Comparison of ENCODE assay signal across 1 cellular context in the genomic region with DNA sequence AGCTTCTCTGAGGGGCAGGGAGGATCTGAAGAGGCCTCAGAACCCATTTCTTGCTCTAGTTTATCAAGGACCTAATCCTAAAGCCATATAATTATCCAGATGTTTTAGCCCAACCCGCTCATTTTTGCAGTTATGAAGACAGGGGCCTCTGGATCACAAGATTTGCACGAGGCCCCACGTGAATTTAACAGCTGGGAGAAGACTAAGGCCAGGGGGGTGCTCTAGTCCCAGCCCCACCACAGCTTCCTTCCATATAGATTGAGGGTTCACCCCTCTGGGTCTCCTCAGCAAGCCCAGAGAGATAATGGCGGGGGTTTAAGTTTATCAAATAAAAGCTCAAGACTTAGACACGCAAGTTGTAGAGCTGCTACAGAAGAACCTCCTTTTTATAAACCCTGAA.
TF ChIP-seq lines count a peak whose summit lies in the region.

No MANE protein-coding gene starts in this region.

TF ChIP-seq in GM23338, 12 proteins besides CTCF, POLR2A, EP300 and RAD21 (continued from another document):
- no peak for TF ChIP-seq POLR2AphosphoS5 (IDR thresholded peaks at IDR 0.05; ENCODE audit: low read depth)
- TF ChIP-seq EZH2phosphoT487 (IDR thresholded peaks at IDR 0.05; ENCODE audit: unreplicated experiment) = no peak
TF ChIP-seq in GM23338: peak in this region for 0.
